In the genomic region with DNA sequence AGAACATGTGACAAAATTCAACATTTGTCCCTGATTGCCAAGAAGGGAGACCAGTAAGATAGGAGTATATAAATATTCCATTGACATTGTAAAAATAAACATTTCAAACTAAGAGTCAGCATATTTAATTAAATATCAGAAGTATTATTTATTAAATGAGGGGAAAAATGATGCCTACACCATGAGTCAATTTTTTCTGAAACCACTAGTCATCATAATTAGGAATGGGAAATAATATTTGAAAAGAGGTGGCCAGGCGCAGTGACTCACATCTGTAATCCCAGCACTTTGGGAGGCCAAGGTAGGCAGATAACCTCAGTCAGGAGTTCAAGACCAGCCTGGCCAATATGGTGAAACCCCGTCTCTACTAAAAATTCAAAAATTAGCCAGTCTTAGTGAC, we compare ENCODE assay signal across 12 cellular contexts. TPM values are rescaled to one million over a fixed set of nuclear protein-coding genes. Genes with fewer than 3 reads are reported as not detected.
"Had no signal": no experiment of that assay in that cellular context is flagged by ENCODE, and none has a peak within 500 bp of the region (broad histone marks: within the 10 kb centered on the region; RNA-seq: fewer than 3 reads in every experiment).

No MANE protein-coding gene starts in this region.

- H3K9me3 Mint-ChIP-seq: nephron progenitor cell; stimulated activated effector memory CD8-positive, alpha-beta T cell treated with anti-CD3 and anti-CD28 coated beads, Interleukin-12 subunit alpha, Interleukin-12 subunit beta, amount 100 ng/mL, for 72 hours; T-helper 2 cell treated with Interferon-gamma antibody and Interleukin-4, amounts not matched to agents 5 μg/mL and 100 μg/mL, for 36 hours had no signal

- H3K9me3 ChIP-seq: ovary, tibial artery had no signal

- H3K4me3 Mint-ChIP-seq: activated naive CD4-positive, alpha-beta T cell treated with anti-CD3 and anti-CD28 coated beads, Interleukin-2, amount 50 U/mL, for 24 hours; nephron progenitor cell; stimulated activated effector memory CD8-positive, alpha-beta T cell treated with anti-CD3 and anti-CD28 coated beads, Interleukin-12 subunit alpha, Interleukin-12 subunit beta, amount 100 ng/mL, for 72 hours; T-helper 2 cell treated with Interferon-gamma antibody and Interleukin-4, amounts not matched to agents 5 μg/mL and 100 μg/mL, for 36 hours had no signal

- H3K4me1 Mint-ChIP-seq: nephron progenitor cell had no signal

- H3K27ac ChIP-seq: ovary, skin epidermis, tibial artery had no signal

- H3K36me3 ChIP-seq: ovary had no signal

- H3K27me3 Mint-ChIP-seq: activated naive CD4-positive, alpha-beta T cell treated with anti-CD3 and anti-CD28 coated beads, Interleukin-2, amount 50 U/mL, for 24 hours had no signal

- DNase-seq: activated T-cell treated with anti-CD3 and anti-CD28 coated beads, Interleukin-2, amount 50 U/mL, for 1 hour; amygdala; hippocampal formation; kidney glomerular epithelial cell; nephron progenitor cell; ovary; tibial artery had no signal

- ATAC-seq: stimulated activated effector memory CD8-positive, alpha-beta T cell treated with anti-CD3 and anti-CD28 coated beads, Interleukin-12 subunit alpha, Interleukin-12 subunit beta, amount 100 ng/mL, for 72 hours had no signal

- H3K4me3 ChIP-seq: ovary, skin epidermis, tibial artery had no signal

- H3K27ac Mint-ChIP-seq: activated naive CD4-positive, alpha-beta T cell treated with anti-CD3 and anti-CD28 coated beads, Interleukin-2, amount 50 U/mL, for 24 hours; nephron progenitor cell; T-helper 2 cell treated with Interferon-gamma antibody and Interleukin-4, amounts not matched to agents 5 μg/mL and 100 μg/mL, for 36 hours had no signal

- H3K27me3 ChIP-seq: ovary, tibial artery had no signal

RNA-seq across cellular contexts. Expression of a gene that starts 10.9 kb away (rescaled TPM):
- total RNA-seq: renal cortical epithelial cell had no signal
